1 cellular context compared by ENCODE assay signal in the genomic region with DNA sequence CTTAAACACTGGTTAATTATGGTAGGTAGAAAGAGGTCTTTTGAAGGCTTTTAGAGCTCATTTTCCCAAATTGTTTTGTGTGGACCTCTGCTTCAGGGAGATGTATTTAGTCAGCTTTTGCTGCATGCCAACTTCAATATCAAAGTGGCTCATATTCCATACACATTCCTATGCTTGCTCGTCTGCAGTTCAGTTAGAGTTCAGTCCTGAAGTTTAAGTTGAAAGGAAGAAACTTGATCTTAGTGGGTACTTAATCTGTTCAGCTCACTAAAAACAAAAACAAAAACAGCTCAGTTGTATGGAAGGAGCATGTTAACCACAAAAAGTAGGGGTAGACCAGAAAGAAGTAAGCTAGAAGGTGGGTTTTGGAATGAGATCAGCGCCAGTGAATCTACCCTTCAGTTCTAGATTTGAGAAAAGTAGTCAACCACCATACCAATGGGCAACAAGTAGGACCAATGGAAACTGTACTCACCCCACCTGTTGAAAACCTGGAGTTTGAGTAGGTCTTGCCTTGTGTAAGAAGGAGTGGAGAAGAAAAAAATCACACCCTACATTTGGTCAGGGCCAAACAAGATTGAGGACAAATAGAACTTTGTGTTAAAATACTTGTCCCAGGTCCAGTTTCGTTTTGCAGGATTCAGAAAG.
TF ChIP-seq lines count a peak whose summit lies in the region.

No MANE protein-coding gene starts in this region.

TF ChIP-seq in HepG2, 621 proteins besides CTCF, POLR2A, EP300 and RAD21:
- TF ChIP-seq, protein P1, sequence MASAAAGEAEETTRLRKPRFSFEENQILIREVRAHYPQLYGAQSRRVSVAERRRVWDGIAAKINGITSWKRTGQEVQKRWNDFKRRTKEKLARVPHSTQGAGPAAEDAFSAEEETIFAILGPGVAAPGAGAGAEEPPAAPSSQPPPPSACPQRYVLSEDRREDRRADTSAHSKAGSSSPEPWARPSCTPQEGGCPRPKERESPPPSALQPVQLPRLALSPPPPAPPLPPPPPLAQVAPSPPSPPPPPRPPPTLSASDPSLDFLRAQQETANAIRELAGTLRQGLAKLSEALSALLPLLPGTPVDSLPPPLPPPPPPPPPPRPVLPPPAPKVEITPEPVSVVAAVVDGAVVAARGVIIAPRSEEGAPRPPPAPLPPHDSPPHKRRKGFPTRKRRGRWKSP (CRISPR knock-in tag; IDR thresholded peaks at IDR 0.05): no peak
- TF ChIP-seq, protein P2, sequence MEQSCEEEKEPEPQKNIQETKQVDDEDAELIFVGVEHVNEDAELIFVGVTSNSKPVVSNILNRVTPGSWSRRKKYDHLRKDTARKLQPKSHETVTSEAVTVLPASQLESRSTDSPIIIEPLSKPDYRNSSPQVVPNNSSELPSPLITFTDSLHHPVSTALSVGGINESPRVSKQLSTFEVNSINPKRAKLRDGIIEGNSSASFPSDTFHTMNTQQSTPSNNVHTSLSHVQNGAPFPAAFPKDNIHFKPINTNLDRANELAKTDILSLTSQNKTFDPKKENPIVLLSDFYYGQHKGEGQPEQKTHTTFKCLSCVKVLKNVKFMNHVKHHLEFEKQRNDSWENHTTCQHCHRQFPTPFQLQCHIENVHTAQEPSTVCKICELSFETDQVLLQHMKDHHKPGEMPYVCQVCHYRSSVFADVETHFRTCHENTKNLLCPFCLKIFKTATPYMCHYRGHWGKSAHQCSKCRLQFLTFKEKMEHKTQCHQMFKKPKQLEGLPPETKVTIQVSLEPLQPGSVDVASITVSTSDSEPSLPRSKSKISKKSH (CRISPR knock-in tag; IDR thresholded peaks at IDR 0.05; ENCODE audit: borderline replicate concordance): no peak
